19 cellular contexts compared by ENCODE assay signal in genomic region chr10:44035474-44036197, GRCh38.
"Had no signal": no experiment of that assay in that cellular context is flagged by ENCODE, and none has a peak within 500 bp of the region (broad histone marks: within the 10 kb centered on the region; RNA-seq: fewer than 3 reads in every experiment).

No MANE protein-coding gene starts in this region.

- H3K27ac Mint-ChIP-seq: activated naive CD4-positive, alpha-beta T cell treated with anti-CD3 and anti-CD28 coated beads, Interleukin-2, amount 10 ng/mL, durations not matched to agents 7 days and 5 days; activated T-cell treated with anti-CD3 and anti-CD28 coated beads, Interleukin-2, amount 50 U/mL, for 72 hours; naive B cell; neural progenitor cell; stimulated activated naive B cell treated with anti-CD40 and anti-IgM and Interleukin-4, amounts not matched to agents 10 μg/mL and 1 μg/mL and 100 μg/mL, for 72 hours; type B pancreatic cell had no signal

- ATAC-seq: activated T-cell treated with anti-CD3 and anti-CD28 coated beads, Interleukin-2, amount 50 U/mL, for 72 hours; foreskin keratinocyte; lower lobe of right lung; stimulated activated naive B cell treated with anti-CD40 and anti-IgM and Interleukin-4, amounts not matched to agents 10 μg/mL and 1 μg/mL and 100 μg/mL, for 72 hours had no signal

- DNase-seq: activated CD4-positive, alpha-beta T cell treated with anti-CD3 and anti-CD28 coated beads, Interleukin-2, amount 50 U/mL, for 48 hours; activated CD8-positive, alpha-beta memory T cell treated with anti-CD3 and anti-CD28 coated beads, Interleukin-2, amount 50 U/mL, for 48 hours; activated effector memory CD4-positive, alpha-beta T cell treated with Interleukin-2 at 50 U/mL for 16 hours; activated naive CD4-positive, alpha-beta T cell treated with anti-CD3 and anti-CD28 coated beads, Interleukin-2, amount 10 ng/mL, durations not matched to agents 7 days and 5 days; activated T-cell treated with anti-CD3 and anti-CD28 coated beads, Interleukin-2, amount 50 U/mL, for 72 hours; amygdala; cortex of kidney; foreskin keratinocyte; kidney; lower lobe of right lung; naive B cell; posterior cingulate gyrus; stimulated activated CD4-positive, alpha-beta T cell treated with anti-CD3 and anti-CD28 coated beads, Interleukin-2, amount 100 ng/mL, for 48 hours; stimulated activated CD8-positive, alpha-beta memory T cell treated with anti-CD3 and anti-CD28 coated beads, Interleukin-4, amount 100 ng/mL, for 48 hours; stimulated activated naive B cell treated with anti-CD40 and anti-IgM and Interleukin-4, amounts not matched to agents 10 μg/mL and 1 μg/mL and 100 μg/mL, for 72 hours; T-helper 9 cell had no signal

- H3K36me3 Mint-ChIP-seq: activated naive CD4-positive, alpha-beta T cell treated with anti-CD3 and anti-CD28 coated beads, Interleukin-2, amount 10 ng/mL, durations not matched to agents 7 days and 5 days; naive B cell; neural progenitor cell; stimulated activated naive B cell treated with anti-CD40 and anti-IgM and Interleukin-4, amounts not matched to agents 10 μg/mL and 1 μg/mL and 100 μg/mL, for 72 hours; type B pancreatic cell had no signal

- H3K4me3 ChIP-seq: lower lobe of right lung, neural progenitor cell had no signal

- H3K4me3 Mint-ChIP-seq: activated naive CD4-positive, alpha-beta T cell treated with anti-CD3 and anti-CD28 coated beads, Interleukin-2, amount 10 ng/mL, durations not matched to agents 7 days and 5 days; activated T-cell treated with anti-CD3 and anti-CD28 coated beads, Interleukin-2, amount 50 U/mL, for 72 hours; neural progenitor cell; stimulated activated naive B cell treated with anti-CD40 and anti-IgM and Interleukin-4, amounts not matched to agents 10 μg/mL and 1 μg/mL and 100 μg/mL, for 72 hours; type B pancreatic cell had no signal

- FAIRE-seq: bronchial epithelial cell, kidney had no signal

- H3K4me1 Mint-ChIP-seq: activated naive CD4-positive, alpha-beta T cell treated with anti-CD3 and anti-CD28 coated beads, Interleukin-2, amount 10 ng/mL, durations not matched to agents 7 days and 5 days; naive B cell; neural progenitor cell; stimulated activated naive B cell treated with anti-CD40 and anti-IgM and Interleukin-4, amounts not matched to agents 10 μg/mL and 1 μg/mL and 100 μg/mL, for 72 hours had no signal

- H3K9me3 Mint-ChIP-seq: activated naive CD4-positive, alpha-beta T cell treated with anti-CD3 and anti-CD28 coated beads, Interleukin-2, amount 10 ng/mL, durations not matched to agents 7 days and 5 days; activated T-cell treated with anti-CD3 and anti-CD28 coated beads, Interleukin-2, amount 50 U/mL, for 72 hours; type B pancreatic cell had no signal
